ENCODE assay signal across 8 cellular contexts in genomic region chr2:197310940-197311485, GRCh38. TPM values are rescaled to one million over a fixed set of nuclear protein-coding genes. Genes with fewer than 3 reads are reported as not detected.
A peak's percentile ranks its signal among the peaks of the same experiment; 100 is the strongest.
DNase-seq lines count a peak whose midpoint lies in the region; FAIRE-seq and TF ChIP-seq lines count a peak whose summit lies in the region.

No MANE protein-coding gene starts in this region.

- TF ChIP-seq CTCF in VCaP (conservative IDR thresholded peaks at IDR 0.05) (peak; percentile 37), stomach (IDR thresholded peaks at IDR 0.05) (no peak)

- H3K36me3 ChIP-seq in iPS-15b (ENCODE audit: control insufficient read depth, insufficient read depth, low read length): no peaks in the 10 kb centered on the region
- H3K36me3 ChIP-seq in stomach: no peaks in the 10 kb centered on the region

- DNase-seq in NCI-H2227 treated with DMSO at 0.1 percent for 48 hours (lab: John Stamatoyannopoulos, UW) (peak; percentile 41), NCI-H2227 (lab: John Stamatoyannopoulos, UW; ENCODE audit: unreplicated experiment) (no peak), stomach (no peak), Ammon's horn (ENCODE audit: low spot score) (no peak), frontal cortex (ENCODE audit: low spot score in 2 of 2) (no peak), MV-4-11 (lab: John Stamatoyannopoulos, UW) (no peak)

- TF ChIP-seq POLR2A in stomach (IDR thresholded peaks at IDR 0.05): no peak

- H3K9ac ChIP-seq in iPS-15b (ENCODE audit: low read depth, low read length): no peak overlapping the region

- H3K4me1 ChIP-seq in iPS-15b (ENCODE audit: control insufficient read depth, insufficient read depth, low read length): peaks cover 3% of the 10 kb centered on the region
- peaks cover 14 to 53% (median 35%) of the 10 kb centered on the region in 4 donors for H3K4me1 ChIP-seq in stomach

- intact Hi-C loops in stomach (cut with DNase I; ENCODE audit: low total_unique reads): loop anchor here (5.0 kb wide), 1 partner anchor 119 kb away; no protein-coding TSS in a partner anchor

- 1 to 3% (median 2%) methylated on average over 13 to 31 of the region's 31 CpGs for WGBS in stomach, 5 donors

- no peaks in the 10 kb centered on the region for H3K9me3 ChIP-seq in iPS-15b (ENCODE audit: control insufficient read depth, insufficient read depth, low read length)
- no peaks in the 10 kb centered on the region for H3K9me3 ChIP-seq in stomach

- no peak for TF ChIP-seq EP300 in stomach (IDR thresholded peaks at IDR 0.05)

- H3K27me3 ChIP-seq in iPS-15b (ENCODE audit: control insufficient read depth, insufficient read depth, low read length) (peaks cover 38% of the 10 kb centered on the region), stomach (no peaks in the 10 kb centered on the region)

- H3K4me3 ChIP-seq in iPS-15b (ENCODE audit: low read depth, low read length): peak overlapping the region; percentile 63
- peak overlapping the region; percentile 65 to 83 (median 69) for H3K4me3 ChIP-seq in stomach

- H3K27ac ChIP-seq in VCaP (peak overlapping the region; percentile 85), stomach (peak overlapping the region; percentile 87 to 93 (median 88))

- no peak for FAIRE-seq in frontal cortex (lab: Jason Lieb, UNC)

RNA-seq across cellular contexts. Expression of gene ANKRD44, which starts 0.4 kb away (rescaled TPM):
- total RNA-seq in stomach (10 to 100 TPM in 4 of 5 donors, 1 to 10 TPM in 1; 1.2 to 58.4 (median 24.6) TPM), frontal cortex (101 TPM)
- polyA plus RNA-seq in stomach: 1 to 10 TPM; 1.2 to 2.3 (median 1.8) TPM
